In the genomic region with DNA sequence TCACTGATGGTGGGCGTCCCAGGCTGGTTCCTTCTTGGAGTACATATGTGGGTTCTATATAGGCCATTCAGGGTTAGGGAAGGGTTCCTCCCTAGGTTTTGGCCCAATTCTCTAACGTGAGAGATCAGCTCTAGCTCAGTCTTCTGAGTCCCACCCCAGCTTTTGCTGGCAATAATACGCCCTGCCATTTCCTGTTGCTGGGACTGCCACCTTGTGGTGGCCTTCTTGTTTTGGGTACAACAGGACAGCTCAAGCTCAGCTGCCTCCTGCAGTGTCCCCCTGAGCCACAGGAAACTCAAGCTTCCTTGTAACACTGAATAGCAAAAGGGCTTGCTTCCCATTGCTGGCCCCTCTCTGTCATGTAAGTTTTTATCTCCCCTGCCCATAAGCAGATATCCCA, we compare ENCODE assay signal across 9 cellular contexts.
A peak's percentile ranks its signal among the peaks of the same experiment; 100 is the strongest.
DNase-seq lines count a peak whose midpoint lies in the region; ATAC-seq, FAIRE-seq and TF ChIP-seq lines count a peak whose summit lies in the region.
"Had no signal": no experiment of that assay in that cellular context is flagged by ENCODE, and none has a peak within 500 bp of the region (broad histone marks: within the 10 kb centered on the region; RNA-seq: fewer than 3 reads in every experiment).

No MANE protein-coding gene starts in this region.

- peak; percentile 84 for TF ChIP-seq CTCF in WERI-Rb-1 (IDR thresholded peaks at IDR 0.05; ENCODE audit: low read depth, low read length)
- TF ChIP-seq CTCF in choroid plexus epithelial cell (conservative IDR thresholded peaks at IDR 0.05; ENCODE audit: low read depth, low read length) = peak; percentile 56

- no peak for FAIRE-seq in HTR-8/SVneo (lab: Jason Lieb, UNC)

- DNase-seq in DMS53 treated with DMSO at 0.1 percent for 48 hours (lab: John Stamatoyannopoulos, UW; ENCODE audit: unreplicated experiment) (peak; percentile 4), HTR-8/SVneo (ENCODE audit: insufficient read length, low spot score) (peak; percentile 36), WERI-Rb-1 (peak; percentile 87), choroid plexus epithelial cell (ENCODE audit: low read depth) (peak; percentile 50), mucosa of gallbladder (ENCODE audit: low spot score) (peak; percentile 18), DMS114 treated with DMSO at 0.1 percent for 48 hours (lab: John Stamatoyannopoulos, UW; ENCODE audit: unreplicated experiment) (no peak)

- peaks cover 24% of the 10 kb centered on the region for H3K36me3 ChIP-seq in WERI-Rb-1
- H3K36me3 ChIP-seq: vagina had no signal

- H3K4me3 ChIP-seq in WERI-Rb-1 (ENCODE audit: low read depth, low read length) (no peak overlapping the region), choroid plexus epithelial cell (ENCODE audit: low read depth, low read length) (no peak overlapping the region)
- H3K4me3 ChIP-seq: vagina had no signal

- H3K9me3 ChIP-seq in WERI-Rb-1 (ENCODE audit: severe bottlenecking) = no peaks in the 10 kb centered on the region
- H3K9me3 ChIP-seq: vagina had no signal

- H3K27ac ChIP-seq in WERI-Rb-1 = peak overlapping the region; percentile 10; the same call in 1 of the 2 replicates
- H3K27ac ChIP-seq: vagina had no signal

- ATAC-seq in GM19395 (IDR thresholded peaks at IDR 0.05; ENCODE audit: unreplicated experiment) = peak; percentile 81
- ATAC-seq in GM21737 (IDR thresholded peaks at IDR 0.05; ENCODE audit: unreplicated experiment) = no peak

- no peaks in the 10 kb centered on the region for H3K27me3 ChIP-seq in WERI-Rb-1 (ENCODE audit: insufficient read depth, low read depth, severe bottlenecking)
- H3K27me3 ChIP-seq: vagina had no signal
